ENCODE assay signal across 2 cellular contexts in genomic region chr5:119190470-119190869, GRCh38.
"Had no signal": no experiment of that assay in that cellular context is flagged by ENCODE, and none has a peak within 500 bp of the region (broad histone marks: within the 10 kb centered on the region; RNA-seq: fewer than 3 reads in every experiment).

No MANE protein-coding gene starts in this region.

- H3K4me3 ChIP-seq: GM12878 had no signal

- DNase-seq: GDM1 had no signal

- ATAC-seq: GM12878 had no signal
